In genomic region chr13:105907319-105908019, GRCh38 we compare ENCODE assay signal across 18 cellular contexts.
"Had no signal": no experiment of that assay in that cellular context is flagged by ENCODE, and none has a peak within 500 bp of the region (broad histone marks: within the 10 kb centered on the region; RNA-seq: fewer than 3 reads in every experiment).

No MANE protein-coding gene starts in this region.

- H3K9me3 ChIP-seq: body of pancreas, gastrocnemius medialis, neutrophil, ovary, psoas muscle, right atrium auricular region, tibial artery had no signal

- H3K27me3 ChIP-seq: body of pancreas, gastrocnemius medialis, neutrophil, ovary, right atrium auricular region, tibial artery had no signal

- H3K4me1 ChIP-seq: body of pancreas, gastrocnemius medialis, psoas muscle, right atrium auricular region had no signal

- H3K9me3 Mint-ChIP-seq: activated naive CD4-positive, alpha-beta T cell treated with anti-CD3 and anti-CD28 coated beads, Interleukin-2, amount 50 U/mL, for 24 hours; nephron; stimulated activated naive CD8-positive, alpha-beta T cell treated with anti-CD3 and anti-CD28 coated beads, Interleukin-15, amount 100 ng/mL, for 72 hours had no signal

- H3K36me3 ChIP-seq: gastrocnemius medialis, neutrophil, ovary, right atrium auricular region, tibial artery had no signal

- H3K36me3 Mint-ChIP-seq: activated naive CD4-positive, alpha-beta T cell treated with anti-CD3 and anti-CD28 coated beads, Interleukin-2, amount 50 U/mL, for 24 hours; stimulated activated effector memory CD8-positive, alpha-beta T cell treated with anti-CD3 and anti-CD28 coated beads, Interleukin-12 subunit alpha, Interleukin-12 subunit beta, amount 100 ng/mL, for 72 hours; WTC11 had no signal

- H3K4me3 Mint-ChIP-seq: activated naive CD4-positive, alpha-beta T cell treated with anti-CD3 and anti-CD28 coated beads, Interleukin-2, amount 50 U/mL, for 24 hours; nephron; stimulated activated effector memory CD8-positive, alpha-beta T cell treated with anti-CD3 and anti-CD28 coated beads, Interleukin-12 subunit alpha, Interleukin-12 subunit beta, amount 100 ng/mL, for 72 hours; WTC11 had no signal

- ATAC-seq: body of pancreas; esophagus mucosa; gastrocnemius medialis; psoas muscle; stimulated activated effector memory CD8-positive, alpha-beta T cell treated with anti-CD3 and anti-CD28 coated beads, Interleukin-12 subunit alpha, Interleukin-12 subunit beta, amount 100 ng/mL, for 72 hours; stimulated activated naive CD8-positive, alpha-beta T cell treated with anti-CD3 and anti-CD28 coated beads, Interleukin-15, amount 100 ng/mL, for 72 hours; WTC11 had no signal

- H3K27ac Mint-ChIP-seq: activated naive CD4-positive, alpha-beta T cell treated with anti-CD3 and anti-CD28 coated beads, Interleukin-2, amount 50 U/mL, for 24 hours; nephron; stimulated activated effector memory CD8-positive, alpha-beta T cell treated with anti-CD3 and anti-CD28 coated beads, Interleukin-12 subunit alpha, Interleukin-12 subunit beta, amount 100 ng/mL, for 72 hours; stimulated activated naive CD8-positive, alpha-beta T cell treated with anti-CD3 and anti-CD28 coated beads, Interleukin-15, amount 100 ng/mL, for 72 hours; WTC11 had no signal

- H3K4me1 Mint-ChIP-seq: stimulated activated effector memory CD8-positive, alpha-beta T cell treated with anti-CD3 and anti-CD28 coated beads, Interleukin-12 subunit alpha, Interleukin-12 subunit beta, amount 100 ng/mL, for 72 hours; WTC11 had no signal

- H3K4me3 ChIP-seq: body of pancreas, gastrocnemius medialis, ovary, psoas muscle, right atrium auricular region, tibial artery had no signal

- H3K27ac ChIP-seq: body of pancreas, gastrocnemius medialis, neutrophil, ovary, psoas muscle, right atrium auricular region, tibial artery had no signal

- DNase-seq: activated gamma-delta T cell treated with Interleukin-2 at 50 U/mL for 16 hours; activated T-cell treated with anti-CD3 and anti-CD28 coated beads, Interleukin-2, amount 50 U/mL, for 1 hour; body of pancreas; effector memory CD4-positive, alpha-beta T cell; gastrocnemius medialis; ovary; psoas muscle; stimulated activated CD4-positive, alpha-beta T cell treated with anti-CD3 and anti-CD28 coated beads, Interleukin-1b, Interleukin-23, amount 100 ng/mL, for 48 hours; stimulated activated naive CD8-positive, alpha-beta T cell treated with anti-CD3 and anti-CD28 coated beads, Interleukin-15, amount 100 ng/mL, for 72 hours; T-helper 9 cell; tibial artery had no signal
